In the genomic region with DNA sequence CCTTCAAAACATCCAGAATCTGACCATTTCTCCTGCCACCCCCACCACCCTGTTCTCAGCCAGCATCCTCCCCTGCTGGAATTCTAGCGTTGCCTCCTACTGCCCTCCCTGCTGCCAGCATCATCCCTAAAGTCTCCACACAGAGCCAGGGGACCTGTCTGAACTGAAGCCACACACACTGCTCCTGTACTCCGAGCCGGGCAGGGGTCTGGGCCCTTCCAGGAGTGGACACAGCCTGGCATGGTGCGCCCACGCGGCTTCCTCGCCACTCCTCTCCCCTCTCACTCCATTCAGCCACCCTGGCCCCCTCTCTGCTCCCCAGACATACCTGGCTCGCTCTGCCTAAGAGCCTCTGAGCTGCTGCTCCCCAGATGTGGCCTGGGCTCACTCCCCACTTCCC, we compare ENCODE assay signal across 25 cellular contexts.
DNase-seq lines count a peak whose midpoint lies in the region; ATAC-seq and TF ChIP-seq lines count a peak whose summit lies in the region.
"Had no signal": no experiment of that assay in that cellular context is flagged by ENCODE, and none has a peak within 500 bp of the region (broad histone marks: within the 10 kb centered on the region; RNA-seq: fewer than 3 reads in every experiment).

No MANE protein-coding gene starts in this region.

- no peaks in the 10 kb centered on the region for H3K9me3 Mint-ChIP-seq in stimulated activated naive CD8-positive, alpha-beta T cell treated with anti-CD3 and anti-CD28 coated beads, Interleukin-15, Interleukin-2, amounts not matched to agents 100 ng/mL and 50 ng/mL, for 24 hours
- H3K9me3 Mint-ChIP-seq in brain = peaks cover 0 to 9% (median 0%) of the 10 kb centered on the region in 5 experiments
- H3K9me3 Mint-ChIP-seq in natural killer cell = no peaks in the 10 kb centered on the region
- H3K9me3 Mint-ChIP-seq: T-helper 2 cell treated with Interferon-gamma antibody and Interleukin-4, amounts not matched to agents 5 μg/mL and 100 μg/mL, for 36 hours had no signal

- TF ChIP-seq CTCF in brain (conservative IDR thresholded peaks at IDR 0.05) (no peak), natural killer cell (IDR thresholded peaks at IDR 0.05) (no peak), GM13976 (IDR thresholded peaks at IDR 0.05; ENCODE audit: borderline replicate concordance, control extremely low read depth, extremely low read depth, insufficient read depth, missing control alignments) (no peak)

- intact Hi-C loops in natural killer cell (cut with micrococcal nuclease) = no loop called here

- in situ Hi-C loops in GM13976 (cut with MboI; ENCODE audit: low sequenced_read_pairs, unreplicated experiment) = no loop called here

- H3K4me3 Mint-ChIP-seq in stimulated activated naive CD8-positive, alpha-beta T cell treated with anti-CD3 and anti-CD28 coated beads, Interleukin-15, Interleukin-2, amounts not matched to agents 100 ng/mL and 50 ng/mL, for 24 hours = no peak overlapping the region
- H3K4me3 Mint-ChIP-seq in brain = no peak overlapping the region
- peak overlapping the region; percentile 40 for H3K4me3 Mint-ChIP-seq in natural killer cell
- H3K4me3 Mint-ChIP-seq: T-helper 2 cell treated with Interferon-gamma antibody and Interleukin-4, amounts not matched to agents 5 μg/mL and 100 μg/mL, for 36 hours had no signal

- H3K36me3 Mint-ChIP-seq in stimulated activated naive CD8-positive, alpha-beta T cell treated with anti-CD3 and anti-CD28 coated beads, Interleukin-15, Interleukin-2, amounts not matched to agents 100 ng/mL and 50 ng/mL, for 24 hours (ENCODE audit: low read depth) = peaks cover 63% of the 10 kb centered on the region
- H3K36me3 Mint-ChIP-seq in brain = peaks cover 54% of the 10 kb centered on the region
- H3K36me3 Mint-ChIP-seq in natural killer cell = peaks cover 29% of the 10 kb centered on the region

- no peaks in the 10 kb centered on the region for H3K4me1 Mint-ChIP-seq in stimulated activated naive CD8-positive, alpha-beta T cell treated with anti-CD3 and anti-CD28 coated beads, Interleukin-15, Interleukin-2, amounts not matched to agents 100 ng/mL and 50 ng/mL, for 24 hours (ENCODE audit: low read depth)
- H3K4me1 Mint-ChIP-seq in brain (peaks cover 14% of the 10 kb centered on the region), natural killer cell (peaks cover 26 to 46% of the 10 kb centered on the region in 2 donors)

- H3K27ac Mint-ChIP-seq in stimulated activated naive CD8-positive, alpha-beta T cell treated with anti-CD3 and anti-CD28 coated beads, Interleukin-15, Interleukin-2, amounts not matched to agents 100 ng/mL and 50 ng/mL, for 24 hours = peak overlapping the region; percentile 56
- peak overlapping the region in 4 of 5 experiments; percentile 17 to 48 (median 34) for H3K27ac Mint-ChIP-seq in brain
- H3K27ac Mint-ChIP-seq in natural killer cell = peak overlapping the region; percentile 74 to 82
- H3K27ac Mint-ChIP-seq: T-helper 2 cell treated with Interferon-gamma antibody and Interleukin-4, amounts not matched to agents 5 μg/mL and 100 μg/mL, for 36 hours had no signal

- DNase-seq in stimulated activated naive CD8-positive, alpha-beta T cell treated with anti-CD3 and anti-CD28 coated beads, Interleukin-15, Interleukin-2, amounts not matched to agents 100 U/mL and 50 U/mL, for 24 hours = no peak
- DNase-seq in natural killer cell = no peak
- no peak for DNase-seq in SHP77 (lab: John Stamatoyannopoulos, UW)
- DNase-seq in GM13976 (ENCODE audit: low spot score) = no peak
- DNase-seq in NCI-H1105 (lab: John Stamatoyannopoulos, UW) = no peak
- DNase-seq in COR-L47 (lab: John Stamatoyannopoulos, UW) = no peak
- DNase-seq: activated CD4-positive, alpha-beta T cell treated with anti-CD3 and anti-CD28 coated beads, Interleukin-2, amount 50 U/mL, for 4 hours; activated naive CD4-positive, alpha-beta T cell treated with Interleukin-2 at 50 U/mL for 16 hours; DMS 273 treated with DMSO at 0.1 percent for 48 hours; foreskin fibroblast; left ventricle myocardium inferior; MM.1S; NCI-H146; NCI-H2171; NCI-H524 treated with DMSO at 0.1 percent for 48 hours; occipital lobe; Peyer's patch; stimulated activated CD4-positive, alpha-beta T cell treated with anti-CD3 and anti-CD28 coated beads, Interleukin-12 subunit alpha, Interleukin-12 subunit beta, amount 100 ng/mL, for 4 hours; stimulated activated CD4-positive, alpha-beta T cell treated with anti-CD3 and anti-CD28 coated beads, Interleukin-4, amount 100 ng/mL, for 4 hours; upper lobe of right lung; WERI-Rb-1 had no signal

- H3K27me3 Mint-ChIP-seq in stimulated activated naive CD8-positive, alpha-beta T cell treated with anti-CD3 and anti-CD28 coated beads, Interleukin-15, Interleukin-2, amounts not matched to agents 100 ng/mL and 50 ng/mL, for 24 hours = no peaks in the 10 kb centered on the region
- H3K27me3 Mint-ChIP-seq in brain (peaks cover 4% of the 10 kb centered on the region), natural killer cell (ENCODE audit: low read depth in 2 of 2) (no peaks in the 10 kb centered on the region)

- no peak for ATAC-seq in stimulated activated naive CD8-positive, alpha-beta T cell treated with anti-CD3 and anti-CD28 coated beads, Interleukin-15, Interleukin-2, amounts not matched to agents 100 U/mL and 50 U/mL, for 24 hours
- ATAC-seq in natural killer cell = peak in 1 of 3 donors; percentile 33
- ATAC-seq: K562, upper lobe of right lung had no signal
